ENCODE assay signal across 13 cellular contexts in genomic region chr18:69943021-69943420, GRCh38. TPM values are rescaled to one million over a fixed set of nuclear protein-coding genes. Genes with fewer than 3 reads are reported as not detected.
DNase-seq lines count a peak whose midpoint lies in the region; ATAC-seq and TF ChIP-seq lines count a peak whose summit lies in the region.
"Had no signal": no experiment of that assay in that cellular context is flagged by ENCODE, and none has a peak within 500 bp of the region (broad histone marks: within the 10 kb centered on the region; RNA-seq: fewer than 3 reads in every experiment).

No MANE protein-coding gene starts in this region.

- H2AK5ac ChIP-seq in mesenchymal stem cell (ENCODE audit: low read length, severe bottlenecking), result no peak overlapping the region

- intact Hi-C loops in CD4-positive, alpha-beta memory T cell (cut with micrococcal nuclease), result no loop called here

- no peak overlapping the region for H3K14ac ChIP-seq in mesenchymal stem cell (ENCODE audit: low read length in 2 of 2)

- H3K27ac Mint-ChIP-seq in CD4-positive, alpha-beta memory T cell, result peak overlapping the region in 6 of 7 donors; percentile 66 to 93 (median 79)
- peak overlapping the region; percentile 56 for H3K27ac Mint-ChIP-seq in T-helper 17 cell

- WGBS in mesenchymal stem cell, result 95% methylated on average over 3 of the region's 3 CpGs

- no peak overlapping the region for H2AFZ ChIP-seq in mesenchymal stem cell (ENCODE audit: low read depth, low read length)

- CTCF ChIA-PET in CD4-positive, alpha-beta memory T cell (lab: Charles Lee; ENCODE audit: partially characterized antibody), result interaction anchor here (1.0 to 7.0 kb wide), 6 partner anchors 13 to 60 kb away, joined by 3 to 56 read pairs (median 10); no protein-coding TSS in a partner anchor

- H3K9me3 Mint-ChIP-seq in CD4-positive, alpha-beta memory T cell, result peaks cover 0 to 15% (median 9%) of the 10 kb centered on the region in 8 donors

- H3K9me3 ChIP-seq in CD4-positive, alpha-beta memory T cell (ENCODE audit: control insufficient read depth in 1 of 2, low read length in 2 of 2), result no peaks in the 10 kb centered on the region
- H3K9me3 ChIP-seq in T-helper 17 cell (ENCODE audit: control insufficient read depth, low read length, poor library complexity, severe bottlenecking) (peaks cover 4% of the 10 kb centered on the region), mesenchymal stem cell (ENCODE audit: control insufficient read depth, low read length) (no peaks in the 10 kb centered on the region)
- H3K9me3 ChIP-seq: mucosa of descending colon had no signal

- POLR2A ChIA-PET in CD4-positive, alpha-beta memory T cell (lab: Charles Lee; ENCODE audit: partially characterized antibody), result interaction anchor here (0.7 to 6.1 kb wide), 3 partner anchors 7 to 14 kb away, joined by 3 to 168 read pairs (median 117); no protein-coding TSS in a partner anchor

- H2BK12ac ChIP-seq in mesenchymal stem cell (ENCODE audit: low read length in 2 of 2), result no peak overlapping the region

- H3K27ac ChIP-seq in CD4-positive, alpha-beta memory T cell (ENCODE audit: low read depth, low read length), result no peak overlapping the region
- no peak overlapping the region for H3K27ac ChIP-seq in mesenchymal stem cell (ENCODE audit: low read length, poor library complexity, severe bottlenecking)

- H2BK5ac ChIP-seq in mesenchymal stem cell (ENCODE audit: low read depth, low read length, poor library complexity, severe bottlenecking), result no peak overlapping the region

- no peak overlapping the region for H2BK120ac ChIP-seq in mesenchymal stem cell (ENCODE audit: low read depth, low read length)

- peak in 1 of 5 donors; percentile 47 for DNase-seq in CD4-positive, alpha-beta memory T cell
- DNase-seq in GM12865 (ENCODE audit: low read depth), result peak; percentile 35
- no peak for DNase-seq in T-helper 17 cell
- no peak for DNase-seq in fibroblast of mammary gland (ENCODE audit: low read depth)
- no peak for DNase-seq in H7
- no peak for DNase-seq in mesenchymal stem cell
- DNase-seq: activated gamma-delta T cell, DMS 273 treated with DMSO at 0.1 percent for 48 hours, mucosa of descending colon, NCI-H187, NCI-H69, SHP77 treated with DMSO at 0.1 percent for 48 hours had no signal

- no peak overlapping the region for H3K18ac ChIP-seq in mesenchymal stem cell (ENCODE audit: low read depth in 1 of 2, low read length in 2 of 2)

- peak overlapping the region in 5 of 8 donors; percentile 44 to 77 (median 72) for H3K4me3 Mint-ChIP-seq in CD4-positive, alpha-beta memory T cell
- H3K4me3 Mint-ChIP-seq in T-helper 17 cell, result peak overlapping the region; percentile 51

- no peaks in the 10 kb centered on the region for H3K27me3 Mint-ChIP-seq in CD4-positive, alpha-beta memory T cell
- H3K27me3 Mint-ChIP-seq in T-helper 17 cell, result no peaks in the 10 kb centered on the region

- H3K4me3 ChIP-seq in CD4-positive, alpha-beta memory T cell (ENCODE audit: low read length in 2 of 2), result no peak overlapping the region
- peak overlapping the region; percentile 50 for H3K4me3 ChIP-seq in GM12865 (ENCODE audit: low read depth, low read length)
- no peak overlapping the region for H3K4me3 ChIP-seq in fibroblast of mammary gland (ENCODE audit: control insufficient read depth, low read depth, low read length)
- no peak overlapping the region for H3K4me3 ChIP-seq in H7 (ENCODE audit: insufficient read depth, low read depth, low read length)
- no peak overlapping the region for H3K4me3 ChIP-seq in mesenchymal stem cell (ENCODE audit: insufficient read depth in 1 of 2, low read depth in 1 of 2, low read length in 2 of 2)
- H3K4me3 ChIP-seq: mucosa of descending colon had no signal

- no peaks in the 10 kb centered on the region for H3K27me3 ChIP-seq in CD4-positive, alpha-beta memory T cell (ENCODE audit: insufficient read depth, low read length)
- H3K27me3 ChIP-seq in H7 (ENCODE audit: control insufficient read depth, insufficient read depth, low read length) (no peaks in the 10 kb centered on the region), mesenchymal stem cell (ENCODE audit: control insufficient read depth in 1 of 2, insufficient read depth in 1 of 2, low read length in 2 of 2) (no peaks in the 10 kb centered on the region)

- no peak overlapping the region for H4K91ac ChIP-seq in mesenchymal stem cell (ENCODE audit: low read length)

- no peak overlapping the region for H3K9ac ChIP-seq in mesenchymal stem cell (ENCODE audit: low read length)

- no peak overlapping the region for H4K8ac ChIP-seq in mesenchymal stem cell (ENCODE audit: low read length)

- peak; percentile 17 for TF ChIP-seq CTCF in GM12865 (IDR thresholded peaks at IDR 0.05; ENCODE audit: insufficient read depth, low read depth, low read length, missing control alignments)
- peak; percentile 20 for TF ChIP-seq CTCF in fibroblast of mammary gland (conservative IDR thresholded peaks at IDR 0.05; ENCODE audit: control insufficient read depth, insufficient read depth, low read depth, low read length)

- H3K4me1 Mint-ChIP-seq in CD4-positive, alpha-beta memory T cell, result peaks cover 0 to 65% (median 35%) of the 10 kb centered on the region in 4 donors
- H3K4me1 Mint-ChIP-seq in T-helper 17 cell, result peaks cover 51% of the 10 kb centered on the region

- no peak for ATAC-seq in T-helper 17 cell
- no peak for ATAC-seq in GM21576 (IDR thresholded peaks at IDR 0.05; ENCODE audit: unreplicated experiment)
- ATAC-seq: mucosa of descending colon had no signal

- peaks cover 72% of the 10 kb centered on the region in 2 donors for H3K36me3 Mint-ChIP-seq in CD4-positive, alpha-beta memory T cell
- H3K36me3 Mint-ChIP-seq in T-helper 17 cell (ENCODE audit: low read depth), result peaks cover 15% of the 10 kb centered on the region

- no peak overlapping the region for H3K4ac ChIP-seq in mesenchymal stem cell (ENCODE audit: low read depth in 1 of 2, low read length in 2 of 2)

- H3K4me2 ChIP-seq in mesenchymal stem cell (ENCODE audit: low read length, poor library complexity, severe bottlenecking), result no peak overlapping the region

- no peak overlapping the region for H2BK15ac ChIP-seq in mesenchymal stem cell (ENCODE audit: low read depth, poor library complexity, severe bottlenecking)

- no peaks in the 10 kb centered on the region for H3K79me1 ChIP-seq in mesenchymal stem cell (replicated peaks; ENCODE audit: low read length, poor library complexity, severe bottlenecking)

- peaks cover 6% of the 10 kb centered on the region for H3K36me3 ChIP-seq in CD4-positive, alpha-beta memory T cell (ENCODE audit: insufficient read depth, low read length)
- H3K36me3 ChIP-seq in H7 (replicated peaks; ENCODE audit: control insufficient read depth, insufficient read depth, low read length) (no peaks in the 10 kb centered on the region), mesenchymal stem cell (ENCODE audit: control insufficient read depth in 1 of 2, insufficient read depth in 2 of 2, low read depth in 1 of 2, low read length in 2 of 2) (no peaks in the 10 kb centered on the region)

- peaks cover 96% of the 10 kb centered on the region for H3K4me1 ChIP-seq in CD4-positive, alpha-beta memory T cell (ENCODE audit: insufficient read depth, low read length)
- H3K4me1 ChIP-seq in mesenchymal stem cell (ENCODE audit: control insufficient read depth, insufficient read depth, low read depth, low read length), result no peaks in the 10 kb centered on the region

- no peak overlapping the region for H3K23ac ChIP-seq in mesenchymal stem cell (ENCODE audit: low read length in 2 of 2)

RNA-seq across cellular contexts. Expression of gene CD226, which starts 4.7 kb away (rescaled TPM):
- 10 to 100 TPM; 94.6 to 95.7 TPM for total RNA-seq in CD4-positive, alpha-beta memory T cell
- polyA plus RNA-seq in CD4-positive, alpha-beta memory T cell, result 10 to 100 TPM; 67.2 to 73.1 TPM
- 100 to 1,000 TPM; 106 to 128 TPM for total RNA-seq in T-helper 17 cell
- not detected in 2 replicates for total RNA-seq in H7 (2014; rRNA removed; shearing (Covaris generic))
- polyA plus RNA-seq in mesenchymal stem cell (2013, experiment 1 of 2), result 0.10 TPM
- polyA plus RNA-seq in mesenchymal stem cell (2013, experiment 2 of 2), result 0.15 TPM

Comparison
In these comparisons a context has a peak if more than half of its experiments do, and no peak if none do; other contexts are left out.
1. RNA of gene CD226, which starts 4.7 kb away (total RNA-seq): 106 to 128 TPM in T-helper 17 cell and 94.6 to 95.7 TPM in CD4-positive, alpha-beta memory T cell; not detected in H7; every median in the first group is over 10 times any median in the second.